Comparison of ENCODE assay signal across 3 cellular contexts in the genomic region with DNA sequence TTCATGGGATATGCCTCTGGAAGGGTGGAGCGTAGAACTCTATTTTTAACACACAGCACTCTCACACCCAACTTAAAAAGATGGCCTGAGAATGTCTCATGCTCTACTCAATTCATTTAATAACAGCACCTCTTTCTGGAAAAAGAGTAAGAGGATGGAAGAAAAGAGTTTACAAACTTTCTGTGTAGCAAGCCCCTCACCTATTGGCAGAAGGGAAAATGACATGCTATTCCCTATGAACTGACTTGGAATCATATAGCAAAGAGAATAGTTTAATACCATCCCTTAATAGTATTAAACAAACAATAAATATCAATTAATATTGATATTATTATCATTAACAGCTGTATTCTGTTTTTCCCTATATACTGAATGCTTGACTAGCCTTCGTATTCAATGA.
TF ChIP-seq lines count a peak whose summit lies in the region.

No MANE protein-coding gene starts in this region.

TF ChIP-seq in SK-N-SH, 30 proteins besides CTCF, POLR2A, EP300 and RAD21:
- TF ChIP-seq JUND (IDR thresholded peaks at IDR 0.05) (no peak), RFX5 (IDR thresholded peaks at IDR 0.05; ENCODE audit: low read length) (no peak), CHD2 (IDR thresholded peaks at IDR 0.05; ENCODE audit: low read length, partially characterized antibody) (no peak), SIN3A (IDR thresholded peaks at IDR 0.05; ENCODE audit: borderline replicate concordance, low read depth, low read length) (no peak), POLR2AphosphoS5 (IDR thresholded peaks at IDR 0.05; ENCODE audit: low read depth, low read length) (no peak), GATA2 (CRISPR knock-in tag; IDR thresholded peaks at IDR 0.05) (no peak), NRF1 (IDR thresholded peaks at IDR 0.05; ENCODE audit: low read depth, low read length) (no peak), RXRA (IDR thresholded peaks at IDR 0.05; ENCODE audit: borderline replicate concordance, low read depth) (no peak), FOXM1 (IDR thresholded peaks at IDR 0.05; ENCODE audit: low read depth) (no peak), RCOR1 (IDR thresholded peaks at IDR 0.05; ENCODE audit: low read length) (no peak), FOXJ3 (CRISPR knock-in tag; IDR thresholded peaks at IDR 0.05) (no peak), ELF1 (IDR thresholded peaks at IDR 0.05) (no peak), IRF3 (IDR thresholded peaks at IDR 0.05; ENCODE audit: low read depth, low read length) (no peak), TAF1 (IDR thresholded peaks at IDR 0.05; ENCODE audit: borderline replicate concordance, low read depth, low read length) (no peak), TEAD4 (IDR thresholded peaks at IDR 0.05; ENCODE audit: borderline replicate concordance, insufficient read depth) (no peak), TCF12 (IDR thresholded peaks at IDR 0.05) (no peak), MXI1 (IDR thresholded peaks at IDR 0.05; ENCODE audit: low read depth, low read length) (no peak), FOSL2 (IDR thresholded peaks at IDR 0.05; ENCODE audit: borderline replicate concordance, low read depth) (no peak)
- TF ChIP-seq, protein P1, sequence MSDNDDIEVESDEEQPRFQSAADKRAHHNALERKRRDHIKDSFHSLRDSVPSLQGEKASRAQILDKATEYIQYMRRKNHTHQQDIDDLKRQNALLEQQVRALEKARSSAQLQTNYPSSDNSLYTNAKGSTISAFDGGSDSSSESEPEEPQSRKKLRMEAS (IDR thresholded peaks at IDR 0.05; ENCODE audit: low read depth), result no peak
- TF ChIP-seq, protein P2, sequence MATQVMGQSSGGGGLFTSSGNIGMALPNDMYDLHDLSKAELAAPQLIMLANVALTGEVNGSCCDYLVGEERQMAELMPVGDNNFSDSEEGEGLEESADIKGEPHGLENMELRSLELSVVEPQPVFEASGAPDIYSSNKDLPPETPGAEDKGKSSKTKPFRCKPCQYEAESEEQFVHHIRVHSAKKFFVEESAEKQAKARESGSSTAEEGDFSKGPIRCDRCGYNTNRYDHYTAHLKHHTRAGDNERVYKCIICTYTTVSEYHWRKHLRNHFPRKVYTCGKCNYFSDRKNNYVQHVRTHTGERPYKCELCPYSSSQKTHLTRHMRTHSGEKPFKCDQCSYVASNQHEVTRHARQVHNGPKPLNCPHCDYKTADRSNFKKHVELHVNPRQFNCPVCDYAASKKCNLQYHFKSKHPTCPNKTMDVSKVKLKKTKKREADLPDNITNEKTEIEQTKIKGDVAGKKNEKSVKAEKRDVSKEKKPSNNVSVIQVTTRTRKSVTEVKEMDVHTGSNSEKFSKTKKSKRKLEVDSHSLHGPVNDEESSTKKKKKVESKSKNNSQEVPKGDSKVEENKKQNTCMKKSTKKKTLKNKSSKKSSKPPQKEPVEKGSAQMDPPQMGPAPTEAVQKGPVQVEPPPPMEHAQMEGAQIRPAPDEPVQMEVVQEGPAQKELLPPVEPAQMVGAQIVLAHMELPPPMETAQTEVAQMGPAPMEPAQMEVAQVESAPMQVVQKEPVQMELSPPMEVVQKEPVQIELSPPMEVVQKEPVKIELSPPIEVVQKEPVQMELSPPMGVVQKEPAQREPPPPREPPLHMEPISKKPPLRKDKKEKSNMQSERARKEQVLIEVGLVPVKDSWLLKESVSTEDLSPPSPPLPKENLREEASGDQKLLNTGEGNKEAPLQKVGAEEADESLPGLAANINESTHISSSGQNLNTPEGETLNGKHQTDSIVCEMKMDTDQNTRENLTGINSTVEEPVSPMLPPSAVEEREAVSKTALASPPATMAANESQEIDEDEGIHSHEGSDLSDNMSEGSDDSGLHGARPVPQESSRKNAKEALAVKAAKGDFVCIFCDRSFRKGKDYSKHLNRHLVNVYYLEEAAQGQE (IDR thresholded peaks at IDR 0.05; ENCODE audit: low read depth, low read length), result no peak
TF ChIP-seq in SK-N-SH: peak in this region for 0.

TF ChIP-seq in SK-N-SH treated with all-trans-retinoic acid at 6 μM for 48 hours, 23 proteins besides CTCF, POLR2A, EP300 and RAD21 (continues in another document):
- TF ChIP-seq ARNTL (CRISPR knock-in tag; IDR thresholded peaks at IDR 0.05; ENCODE audit: borderline replicate concordance, low read depth) (no peak), TOX (CRISPR knock-in tag; IDR thresholded peaks at IDR 0.05; ENCODE audit: borderline replicate concordance) (no peak), ZFP3 (CRISPR knock-in tag; IDR thresholded peaks at IDR 0.05) (no peak), BACH2 (CRISPR knock-in tag; IDR thresholded peaks at IDR 0.05; ENCODE audit: borderline replicate concordance) (no peak), ZC3H10 (CRISPR knock-in tag; IDR thresholded peaks at IDR 0.05) (no peak), SNAI2 (CRISPR knock-in tag; IDR thresholded peaks at IDR 0.05) (no peak), ISL1 (CRISPR knock-in tag; IDR thresholded peaks at IDR 0.05) (no peak), GLIS3 (CRISPR knock-in tag; IDR thresholded peaks at IDR 0.05) (no peak), ZNF8 (CRISPR knock-in tag; IDR thresholded peaks at IDR 0.05) (no peak), ESRRG (CRISPR knock-in tag; IDR thresholded peaks at IDR 0.05) (no peak), POU6F1 (CRISPR knock-in tag; IDR thresholded peaks at IDR 0.05; ENCODE audit: borderline replicate concordance, low read depth) (no peak), TSHZ2 (CRISPR knock-in tag; IDR thresholded peaks at IDR 0.05) (no peak), OSR1 (CRISPR knock-in tag; IDR thresholded peaks at IDR 0.05) (no peak), ZFP30 (CRISPR knock-in tag; IDR thresholded peaks at IDR 0.05) (no peak)
- TF ChIP-seq, protein P3, sequence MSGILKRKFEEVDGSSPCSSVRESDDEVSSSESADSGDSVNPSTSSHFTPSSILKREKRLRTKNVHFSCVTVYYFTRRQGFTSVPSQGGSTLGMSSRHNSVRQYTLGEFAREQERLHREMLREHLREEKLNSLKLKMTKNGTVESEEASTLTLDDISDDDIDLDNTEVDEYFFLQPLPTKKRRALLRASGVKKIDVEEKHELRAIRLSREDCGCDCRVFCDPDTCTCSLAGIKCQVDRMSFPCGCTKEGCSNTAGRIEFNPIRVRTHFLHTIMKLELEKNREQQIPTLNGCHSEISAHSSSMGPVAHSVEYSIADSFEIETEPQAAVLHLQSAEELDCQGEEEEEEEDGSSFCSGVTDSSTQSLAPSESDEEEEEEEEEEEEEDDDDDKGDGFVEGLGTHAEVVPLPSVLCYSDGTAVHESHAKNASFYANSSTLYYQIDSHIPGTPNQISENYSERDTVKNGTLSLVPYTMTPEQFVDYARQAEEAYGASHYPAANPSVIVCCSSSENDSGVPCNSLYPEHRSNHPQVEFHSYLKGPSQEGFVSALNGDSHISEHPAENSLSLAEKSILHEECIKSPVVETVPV (CRISPR knock-in tag; IDR thresholded peaks at IDR 0.05), result no peak

TF ChIP-seq in H1, 55 proteins besides CTCF, POLR2A, EP300 and RAD21:
- TF ChIP-seq EZH2 (IDR thresholded peaks at IDR 0.05; ENCODE audit: low read depth, low read length, severe bottlenecking), result no peak
- TF ChIP-seq, protein P1 (IDR thresholded peaks at IDR 0.05), result no peak
- TF ChIP-seq TAF7 (optimal IDR thresholded peaks at IDR 0.05; ENCODE audit: borderline replicate concordance, low read depth, low read length), result no peak
- no peak for TF ChIP-seq SP1 (IDR thresholded peaks at IDR 0.05; ENCODE audit: low read depth, low read length)
